ENCODE assay signal across 22 cellular contexts in the genomic region with DNA sequence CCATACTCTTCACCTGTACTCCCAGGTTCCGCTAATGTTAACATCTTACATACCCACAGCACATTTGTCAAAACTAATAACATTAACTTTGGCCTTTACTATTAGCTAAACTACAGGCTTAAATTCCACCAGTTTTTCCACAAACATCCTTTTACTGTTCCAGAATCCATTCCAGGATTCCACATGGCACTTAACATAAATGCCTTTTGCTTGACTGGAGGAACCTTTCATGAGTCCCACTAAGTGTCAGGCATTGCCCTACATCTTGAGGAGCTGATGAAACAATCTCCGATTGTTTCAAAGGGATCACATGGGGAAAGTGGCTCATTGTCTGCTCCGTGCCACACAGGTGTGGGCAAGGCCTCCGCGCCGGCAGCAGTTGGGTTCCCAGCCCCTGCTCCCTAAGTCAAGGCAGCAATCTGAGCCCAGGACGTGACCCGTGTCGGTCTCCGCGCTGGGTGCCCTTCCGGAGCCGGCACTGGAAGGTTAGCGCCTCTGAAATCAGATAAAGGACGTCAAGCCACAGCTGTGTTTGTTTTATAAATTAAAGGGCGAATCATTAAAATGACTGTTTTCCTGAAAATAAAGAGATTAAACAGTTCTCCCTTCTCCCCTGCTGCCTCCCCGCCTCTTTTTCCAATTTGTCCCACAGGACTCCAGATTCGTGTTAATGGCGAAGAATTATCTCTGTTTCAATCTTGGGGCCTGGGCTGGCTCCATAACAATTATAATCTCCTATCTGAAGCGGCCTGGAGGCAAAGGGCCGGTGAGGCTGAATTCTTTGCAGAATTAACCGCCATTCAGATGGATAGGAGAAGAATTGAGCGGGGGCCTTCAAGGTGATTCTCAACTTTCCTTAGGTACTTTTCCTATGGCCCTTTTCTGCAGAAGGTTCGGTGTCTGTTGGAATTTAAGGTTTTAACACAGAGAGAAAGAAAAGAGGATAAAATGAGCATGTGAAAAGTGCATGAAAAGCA.
DNase-seq lines count a peak whose midpoint lies in the region; ATAC-seq, FAIRE-seq and TF ChIP-seq lines count a peak whose summit lies in the region.
"Had no signal": no experiment of that assay in that cellular context is flagged by ENCODE, and none has a peak within 500 bp of the region (broad histone marks: within the 10 kb centered on the region; RNA-seq: fewer than 3 reads in every experiment).

No MANE protein-coding gene starts in this region.

- H3K79me2 ChIP-seq in astrocyte (ENCODE audit: insufficient read depth, low read length) = no peaks in the 10 kb centered on the region

- peak; percentile 13 for DNase-seq in activated gamma-delta T cell (lab: John Stamatoyannopoulos, UW)
- DNase-seq in activated gamma-delta T cell treated with Interleukin-2 at 50 U/mL for 16 hours = no peak
- DNase-seq in astrocyte (ENCODE audit: low read depth) = no peak
- DNase-seq in islet precursor cell = peak; percentile 94
- no peak for DNase-seq in 8988T
- no peak for DNase-seq in epidermal melanocyte (ENCODE audit: insufficient read length, low spot score)
- DNase-seq: activated CD4-positive, alpha-beta memory T cell treated with anti-CD3 and anti-CD28 coated beads for 36 hours; activated naive CD8-positive, alpha-beta T cell treated with anti-CD3 and anti-CD28 coated beads for 36 hours; activated T-cell treated with anti-CD3 and anti-CD28 coated beads, Interleukin-2, amount 50 U/mL, for 24 hours; CD4-positive, CD25-positive, alpha-beta regulatory T cell; effector CD4-positive, alpha-beta T cell; naive thymus-derived CD4-positive, alpha-beta T cell; NCI-H187; NCI-H524; Peyer's patch; psoas muscle; stimulated activated naive CD4-positive, alpha-beta T cell had no signal

- peaks cover 4% of the 10 kb centered on the region for H3K4me1 Mint-ChIP-seq in astrocyte (ENCODE audit: low read depth, unreplicated experiment)
- H3K4me1 Mint-ChIP-seq: activated naive CD8-positive, alpha-beta T cell treated with anti-CD3 and anti-CD28 coated beads for 36 hours; CD4-positive, CD25-positive, alpha-beta regulatory T cell; naive thymus-derived CD4-positive, alpha-beta T cell had no signal

- H4K20me1 ChIP-seq in astrocyte (ENCODE audit: insufficient read depth, low read length) = no peaks in the 10 kb centered on the region

- peaks cover 6% of the 10 kb centered on the region for H3K27me3 Mint-ChIP-seq in astrocyte (ENCODE audit: low read depth, unreplicated experiment)
- H3K27me3 Mint-ChIP-seq: activated CD4-positive, alpha-beta memory T cell treated with anti-CD3 and anti-CD28 coated beads for 36 hours had no signal

- H3K9ac ChIP-seq in astrocyte (ENCODE audit: low read length) = no peak overlapping the region

- H3K4me3 Mint-ChIP-seq in astrocyte (ENCODE audit: unreplicated experiment) = peak overlapping the region; percentile 22
- H3K4me3 Mint-ChIP-seq: activated CD4-positive, alpha-beta memory T cell treated with anti-CD3 and anti-CD28 coated beads for 36 hours; activated naive CD8-positive, alpha-beta T cell treated with anti-CD3 and anti-CD28 coated beads for 36 hours; activated T-cell treated with anti-CD3 and anti-CD28 coated beads, Interleukin-2, amount 50 U/mL, for 24 hours; CD4-positive, CD25-positive, alpha-beta regulatory T cell; naive thymus-derived CD4-positive, alpha-beta T cell had no signal

- FAIRE-seq in astrocyte (lab: Jason Lieb, UNC) = no peak
- FAIRE-seq: A549, HTR-8/SVneo had no signal

- no peaks in the 10 kb centered on the region for H3K9me3 Mint-ChIP-seq in astrocyte (ENCODE audit: unreplicated experiment)
- H3K9me3 Mint-ChIP-seq: activated CD4-positive, alpha-beta memory T cell treated with anti-CD3 and anti-CD28 coated beads for 36 hours; activated naive CD8-positive, alpha-beta T cell treated with anti-CD3 and anti-CD28 coated beads for 36 hours; activated T-cell treated with anti-CD3 and anti-CD28 coated beads, Interleukin-2, amount 50 U/mL, for 24 hours; CD4-positive, CD25-positive, alpha-beta regulatory T cell; naive thymus-derived CD4-positive, alpha-beta T cell had no signal

- H2AFZ ChIP-seq in astrocyte (ENCODE audit: low read depth, low read length) = peak overlapping the region; percentile 31

- peak overlapping the region; percentile 48 for H3K27ac Mint-ChIP-seq in astrocyte (ENCODE audit: unreplicated experiment)
- H3K27ac Mint-ChIP-seq: activated CD4-positive, alpha-beta memory T cell treated with anti-CD3 and anti-CD28 coated beads for 36 hours; activated naive CD8-positive, alpha-beta T cell treated with anti-CD3 and anti-CD28 coated beads for 36 hours; activated T-cell treated with anti-CD3 and anti-CD28 coated beads, Interleukin-2, amount 50 U/mL, for 24 hours; CD4-positive, CD25-positive, alpha-beta regulatory T cell; naive thymus-derived CD4-positive, alpha-beta T cell had no signal

- no peaks in the 10 kb centered on the region for H3K9me3 ChIP-seq in astrocyte (ENCODE audit: insufficient read depth, low read depth, low read length)
- H3K9me3 ChIP-seq: A549, Peyer's patch, psoas muscle, upper lobe of left lung had no signal

- H3K27ac ChIP-seq in astrocyte (ENCODE audit: low read depth, low read length) = no peak overlapping the region
- H3K27ac ChIP-seq: A549, Peyer's patch, psoas muscle, upper lobe of left lung had no signal

- no peaks in the 10 kb centered on the region for H3K4me1 ChIP-seq in astrocyte (ENCODE audit: insufficient read depth, low read length)
- H3K4me1 ChIP-seq: A549, Peyer's patch, upper lobe of left lung had no signal

- no peaks in the 10 kb centered on the region for H3K36me3 Mint-ChIP-seq in astrocyte (ENCODE audit: low read depth, unreplicated experiment)
- H3K36me3 Mint-ChIP-seq: activated CD4-positive, alpha-beta memory T cell treated with anti-CD3 and anti-CD28 coated beads for 36 hours; activated naive CD8-positive, alpha-beta T cell treated with anti-CD3 and anti-CD28 coated beads for 36 hours; CD4-positive, CD25-positive, alpha-beta regulatory T cell; naive thymus-derived CD4-positive, alpha-beta T cell had no signal

- TF ChIP-seq CTCF in astrocyte (IDR thresholded peaks at IDR 0.05; ENCODE audit: insufficient read depth, low read depth, low read length) = no peak

- H3K4me2 ChIP-seq in astrocyte (ENCODE audit: low read length) = no peak overlapping the region
- H3K4me2 ChIP-seq: A549 had no signal

- no peak overlapping the region for H3K4me3 ChIP-seq in astrocyte (ENCODE audit: insufficient read depth, low read depth, low read length)
- H3K4me3 ChIP-seq: A549, Peyer's patch, psoas muscle, upper lobe of left lung had no signal

- no peaks in the 10 kb centered on the region for H3K36me3 ChIP-seq in astrocyte (ENCODE audit: insufficient read depth, low read length)
- H3K36me3 ChIP-seq: Peyer's patch, upper lobe of left lung had no signal

- ATAC-seq in GM18511 (IDR thresholded peaks at IDR 0.05; ENCODE audit: unreplicated experiment) = no peak
- no peak for ATAC-seq in GM19035 (IDR thresholded peaks at IDR 0.05; ENCODE audit: unreplicated experiment)
- ATAC-seq: A549; naive thymus-derived CD4-positive, alpha-beta T cell; psoas muscle had no signal

- no peaks in the 10 kb centered on the region for H3K27me3 ChIP-seq in astrocyte (ENCODE audit: insufficient read depth, low read length)
- H3K27me3 ChIP-seq: Peyer's patch, upper lobe of left lung had no signal

Comparison
In these comparisons a context has a peak if more than half of its experiments do, and no peak if none do; other contexts are left out.
1. DNase-seq: peak in activated gamma-delta T cell (single experiment) and islet precursor cell (single experiment); none in activated gamma-delta T cell treated with Interleukin-2 at 50 U/mL for 16 hours (single experiment), astrocyte (single experiment), 8988T (single experiment) and epidermal melanocyte (single experiment).